Comparison of ENCODE assay signal across 8 cellular contexts in genomic region chr20:49583669-49584417, GRCh38. TPM values are rescaled to one million over a fixed set of nuclear protein-coding genes. Genes with fewer than 3 reads are reported as not detected.
DNase-seq lines count a peak whose midpoint lies in the region; ATAC-seq and TF ChIP-seq lines count a peak whose summit lies in the region.

No MANE protein-coding gene starts in this region.

- no peak overlapping the region for H2BK120ac ChIP-seq in H9 (ENCODE audit: low read depth, low read length, poor library complexity, severe bottlenecking)

- H4K20me1 ChIP-seq in H9 (ENCODE audit: control insufficient read depth, insufficient read depth, insufficient read length), result no peaks in the 10 kb centered on the region

- H2BK15ac ChIP-seq in H9 (ENCODE audit: low read depth, low read length), result no peak overlapping the region

- H3K23ac ChIP-seq in H9 (ENCODE audit: insufficient read length, low read depth, low read length), result no peak overlapping the region

- H2BK12ac ChIP-seq in H9 (ENCODE audit: insufficient read length, low read depth, low read length), result no peak overlapping the region

- ATAC-seq in HG02759 (IDR thresholded peaks at IDR 0.05; ENCODE audit: unreplicated experiment) (no peak), GM18519 (IDR thresholded peaks at IDR 0.05; ENCODE audit: low FRiP score, unreplicated experiment) (no peak)

- H3K9me3 Mint-ChIP-seq in H9, result peaks cover 4% of the 10 kb centered on the region in 2 experiments; a peak in 2 of 5 replicates

- H3K36me3 Mint-ChIP-seq in H9 (ENCODE audit: insufficient read depth in 1 of 3, low read depth in 3 of 3), result peaks cover 0 to 4% (median 2%) of the 10 kb centered on the region in 3 experiments; a peak in 3 of 7 replicates

- no peak overlapping the region for H2AFZ ChIP-seq in H9 (ENCODE audit: low read length)

- H3K4me3 ChIP-seq in mucosa of rectum (ENCODE audit: low read length in 2 of 2), result no peak overlapping the region

- DNase-seq in EL (peak; percentile 70), NCI-H510A treated with DMSO at 0.1 percent for 48 hours (lab: John Stamatoyannopoulos, UW) (peak; percentile 55), cerebellar cortex (ENCODE audit: low spot score) (peak; percentile 74), H9 (no peak), amygdala (lab: John Stamatoyannopoulos, UW) (no peak)

- H4K8ac ChIP-seq in H9 (replicated peaks; ENCODE audit: insufficient read length, low read depth, low read length), result no peak overlapping the region

- no peak overlapping the region for H3K4ac ChIP-seq in H9 (ENCODE audit: low read depth, low read length)

- WGBS in H9 (ENCODE audit: extremely low coverage, insufficient read length, low lambda C conversion rate), result no CpG with 5 or more reads among the region's 12 CpGs

- H4K5ac ChIP-seq in H9 (ENCODE audit: insufficient read length, low read depth, low read length), result no peak overlapping the region

- no peak overlapping the region; a peak in 2 of 7 replicates for H3K27ac Mint-ChIP-seq in H9

- no peak overlapping the region for H3K14ac ChIP-seq in H9 (ENCODE audit: insufficient read depth, low read length)

- H2BK20ac ChIP-seq in H9 (ENCODE audit: low read depth, low read length, poor library complexity, severe bottlenecking), result no peak overlapping the region

- H3K79me1 ChIP-seq in H9 (ENCODE audit: insufficient read depth, low read depth, low read length, poor library complexity, severe bottlenecking), result no peaks in the 10 kb centered on the region

- H3K27me3 ChIP-seq in mucosa of rectum (ENCODE audit: control insufficient read depth in 2 of 2, insufficient read depth in 2 of 2, low read length in 2 of 2), result peaks cover 0 to 1% of the 10 kb centered on the region in 2 donors
- H3K27me3 ChIP-seq in H9 (ENCODE audit: insufficient read depth, low read length), result no peaks in the 10 kb centered on the region

- H3K4me2 ChIP-seq in H9 (ENCODE audit: insufficient read depth, insufficient read length, low read length), result no peak overlapping the region

- no peak overlapping the region for H3K18ac ChIP-seq in H9 (ENCODE audit: insufficient read length, low read depth, low read length)

- H3K56ac ChIP-seq in H9 (ENCODE audit: insufficient read length, low read depth, low read length), result no peak overlapping the region

- H3K23me2 ChIP-seq in H9 (ENCODE audit: insufficient read length, low read depth, low read length, poor library complexity, severe bottlenecking), result no peaks in the 10 kb centered on the region

- H3K9ac ChIP-seq in mucosa of rectum (ENCODE audit: low read depth in 1 of 2, low read length in 2 of 2) (no peak overlapping the region), H9 (ENCODE audit: extremely low read depth, insufficient read length, low read length) (no peak overlapping the region)

- no peak overlapping the region for H4K91ac ChIP-seq in H9 (ENCODE audit: insufficient read length, low read depth, low read length)

- H3K4me3 Mint-ChIP-seq in H9, result no peak overlapping the region

- H3K4me1 Mint-ChIP-seq in H9, result peaks cover 9 to 12% of the 10 kb centered on the region in 2 experiments

- H3K79me2 ChIP-seq in H9 (ENCODE audit: insufficient read depth, low read length), result no peaks in the 10 kb centered on the region

- peaks cover 2% of the 10 kb centered on the region for H3K27me3 Mint-ChIP-seq in H9 (ENCODE audit: low read depth)

- no peak overlapping the region for H2BK5ac ChIP-seq in H9 (ENCODE audit: insufficient read length, low read length)

- H2AK5ac ChIP-seq in H9 (ENCODE audit: insufficient read length, low read length), result no peak overlapping the region

- TF ChIP-seq CTCF in H9 (conservative IDR thresholded peaks at IDR 0.05), result no peak

- H3K27ac ChIP-seq in mucosa of rectum (ENCODE audit: low read depth in 2 of 2, low read length in 2 of 2) (peak overlapping the region; percentile 48 to 63), H9 (ENCODE audit: insufficient read length, low read depth, low read length) (no peak overlapping the region)

- H3T11ph ChIP-seq in H9 (ENCODE audit: low read length), result no peak overlapping the region

- no peaks in the 10 kb centered on the region for H3K36me3 ChIP-seq in mucosa of rectum (ENCODE audit: control insufficient read depth in 2 of 2, insufficient read depth in 2 of 2, low read length in 2 of 2)

- H3K9me3 ChIP-seq in mucosa of rectum (ENCODE audit: control insufficient read depth in 2 of 2, low read length in 2 of 2) (peaks cover 0 to 3% of the 10 kb centered on the region in 2 donors), H9 (ENCODE audit: control insufficient read depth, low read depth, low read length) (no peaks in the 10 kb centered on the region)

- H3K4me1 ChIP-seq in mucosa of rectum (ENCODE audit: control insufficient read depth in 2 of 2, insufficient read depth in 2 of 2, low read length in 2 of 2) (peaks cover 15 to 16% of the 10 kb centered on the region in 2 donors), H9 (ENCODE audit: insufficient read depth, low read length) (no peaks in the 10 kb centered on the region)

RNA-seq across cellular contexts. Expression of gene PTGIS, which starts 15.9 kb away (rescaled TPM):
- 18.9 and 20.0 TPM in 2 replicates for total RNA-seq in H9 (2021)

Comparison
In these comparisons a context has a peak if more than half of its experiments do, and no peak if none do; other contexts are left out.
1. DNase-seq: peak in EL (single experiment), NCI-H510A treated with DMSO at 0.1 percent for 48 hours (single experiment) and cerebellar cortex (single experiment); none in H9 (single experiment) and amygdala (0 of 56).